Comparison of ENCODE assay signal across 29 cellular contexts in the genomic region with DNA sequence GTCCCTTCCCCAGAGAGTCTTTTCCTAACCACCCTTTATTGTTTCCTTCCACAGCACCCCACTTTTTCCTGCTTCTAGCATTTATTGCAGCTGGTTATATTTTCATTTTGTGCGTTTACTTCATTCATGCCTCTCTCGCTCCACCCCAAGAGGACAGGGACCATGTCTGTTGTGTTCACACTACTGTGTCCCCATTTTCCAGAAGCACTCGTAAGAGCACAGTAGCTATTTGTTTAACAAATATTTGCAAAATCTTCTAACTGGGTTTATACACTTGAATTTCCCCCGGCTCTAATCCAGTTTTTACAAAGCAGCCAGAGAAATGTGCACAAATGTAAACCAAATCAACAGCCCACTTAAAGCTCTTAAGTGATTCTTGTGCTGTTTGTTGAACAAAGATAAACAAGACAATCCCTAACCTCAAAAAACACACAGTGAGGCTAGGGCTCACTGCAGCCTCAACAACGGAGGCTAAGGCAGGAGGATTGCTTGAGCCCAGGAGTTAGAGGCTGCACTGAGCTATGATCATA. TPM values are rescaled to one million over a fixed set of nuclear protein-coding genes. Genes with fewer than 3 reads are reported as not detected.
A peak's percentile ranks its signal among the peaks of the same experiment; 100 is the strongest.
DNase-seq lines count a peak whose midpoint lies in the region; ATAC-seq, FAIRE-seq and TF ChIP-seq lines count a peak whose summit lies in the region.
"Had no signal": no experiment of that assay in that cellular context is flagged by ENCODE, and none has a peak within 500 bp of the region (broad histone marks: within the 10 kb centered on the region; RNA-seq: fewer than 3 reads in every experiment).

No MANE protein-coding gene starts in this region.

- WGBS in HepG2 (ENCODE audit: low lambda C conversion rate): 34% methylated on average over 5 of the region's 5 CpGs

- peaks cover 12% of the 10 kb centered on the region; the same call in 1 of the 2 replicates for H3K4me1 ChIP-seq in HepG2 (ENCODE audit: insufficient read depth, low read length)
- H3K4me1 ChIP-seq: BLaER1, SJSA1 had no signal

- no peak for DNase-seq in activated naive CD4-positive, alpha-beta T cell treated with anti-CD3 and anti-CD28 coated beads for 36 hours
- DNase-seq in NCI-H2029 treated with DMSO at 0.1 percent for 48 hours (lab: John Stamatoyannopoulos, UW) (peak; percentile 33), HepG2 (ENCODE audit: low spot score) (no peak), midbrain (lab: John Stamatoyannopoulos, UW) (no peak), Calu3 (no peak), NOMO-1 treated with DMSO at 0.1 percent for 48 hours (lab: John Stamatoyannopoulos, UW; ENCODE audit: unreplicated experiment) (no peak)
- DNase-seq: CD4-positive, CD25-positive, alpha-beta regulatory T cell; DMS79; EL; GDM1; NCI-H1105 treated with DMSO at 0.1 percent for 48 hours; NCI-H146; NCI-H1930; NCI-H2227 treated with DMSO at 0.1 percent for 48 hours; NCI-H524; NCI-H748 treated with DMSO at 0.1 percent for 48 hours; NK-92 treated with Interleukin-12 subunit alpha and Interleukin-12 subunit beta, amount 100 ng/mL, for 24 hours; Right ventricle myocardium superior; RPMI8226 had no signal

- no peaks in the 10 kb centered on the region for H3K36me3 Mint-ChIP-seq in activated naive CD4-positive, alpha-beta T cell treated with anti-CD3 and anti-CD28 coated beads, Interleukin-2, amount 50 U/mL, for 24 hours
- H3K36me3 Mint-ChIP-seq in activated naive CD4-positive, alpha-beta T cell treated with anti-CD3 and anti-CD28 coated beads for 36 hours (ENCODE audit: low read depth): no peaks in the 10 kb centered on the region
- peaks cover 3% of the 10 kb centered on the region for H3K36me3 Mint-ChIP-seq in Calu3 (ENCODE audit: insufficient read depth, unreplicated experiment)
- H3K36me3 Mint-ChIP-seq: CD4-positive, CD25-positive, alpha-beta regulatory T cell had no signal

- H3K9me3 Mint-ChIP-seq in activated naive CD4-positive, alpha-beta T cell treated with anti-CD3 and anti-CD28 coated beads, Interleukin-2, amount 50 U/mL, for 24 hours: no peaks in the 10 kb centered on the region
- H3K9me3 Mint-ChIP-seq in activated naive CD4-positive, alpha-beta T cell treated with anti-CD3 and anti-CD28 coated beads for 36 hours: no peaks in the 10 kb centered on the region
- no peaks in the 10 kb centered on the region for H3K9me3 Mint-ChIP-seq in Calu3 (ENCODE audit: low read depth, unreplicated experiment)

- no TSS peak for BruUV-seq in HepG2 (replicated peaks; lab: Mats Ljungman, UMichigan)
- no TSS peak for BruUV-seq in Calu3 (replicated peaks; lab: Mats Ljungman, UMichigan)

- CTCF ChIA-PET in activated naive CD4-positive, alpha-beta T cell treated with anti-CD3 and anti-CD28 coated beads for 36 hours (lab: Charles Lee): interaction anchor here (1.5 kb wide), 1 partner anchor 18 kb away, joined by 5 read pairs; no protein-coding TSS in a partner anchor
- CTCF ChIA-PET in HepG2 (lab: Yijun Ruan, JAX; ENCODE audit: low intra/inter-chr PET ratio, low total read pairs): no interaction called here
- CTCF ChIA-PET in Calu3 (lab: Charles Lee): interaction anchor here (0.7 kb wide), 1 partner anchor 23 kb away, joined by 3 read pairs; no protein-coding TSS in a partner anchor

- H3K4me3 ChIP-seq in HepG2 (replicated peaks in 1 of 3; ENCODE audit: insufficient read depth in 1 of 3, low read depth in 2 of 3, low read length in 3 of 3): no peak overlapping the region
- H3K4me3 ChIP-seq: BLaER1, GM12878, K562, SJSA1 had no signal

- no peak overlapping the region for H3K4me3 Mint-ChIP-seq in activated naive CD4-positive, alpha-beta T cell treated with anti-CD3 and anti-CD28 coated beads, Interleukin-2, amount 50 U/mL, for 24 hours
- no peak overlapping the region for H3K4me3 Mint-ChIP-seq in activated naive CD4-positive, alpha-beta T cell treated with anti-CD3 and anti-CD28 coated beads for 36 hours
- no peak overlapping the region for H3K4me3 Mint-ChIP-seq in Calu3 (ENCODE audit: low read depth, unreplicated experiment)

- H3K4me2 ChIP-seq in HepG2 (ENCODE audit: low read depth, low read length): no peak overlapping the region
- H3K4me2 ChIP-seq: BLaER1 had no signal

- TF ChIP-seq EP300 in HepG2 (IDR thresholded peaks at IDR 0.05; ENCODE audit: low read depth in 2 of 2, low read length in 2 of 2) (no peak), HepG2 (CRISPR knock-in tag; IDR thresholded peaks at IDR 0.05; ENCODE audit: borderline replicate concordance) (no peak)

- no peaks in the 10 kb centered on the region for H3K9me3 ChIP-seq in HepG2 (ENCODE audit: low read length)
- H3K9me3 ChIP-seq: BLaER1, SJSA1 had no signal

- no peak overlapping the region for H3K27ac ChIP-seq in HepG2 (ENCODE audit: extremely low read length, insufficient read depth, low read length)
- H3K27ac ChIP-seq: BLaER1, SJSA1 had no signal

- no peaks in the 10 kb centered on the region for H4K20me1 ChIP-seq in HepG2 (ENCODE audit: insufficient read depth, low read length)
- H4K20me1 ChIP-seq: BLaER1 had no signal

- no peak for TF ChIP-seq RAD21 in HepG2 (CRISPR knock-in tag; IDR thresholded peaks at IDR 0.05)

- no peaks in the 10 kb centered on the region for H3K27me3 ChIP-seq in HepG2 (ENCODE audit: control insufficient read depth in 1 of 2, insufficient read depth in 2 of 2, low read length in 2 of 2)
- H3K27me3 ChIP-seq: BLaER1, SJSA1 had no signal

- no peaks in the 10 kb centered on the region for H3K27me3 Mint-ChIP-seq in activated naive CD4-positive, alpha-beta T cell treated with anti-CD3 and anti-CD28 coated beads, Interleukin-2, amount 50 U/mL, for 24 hours
- H3K27me3 Mint-ChIP-seq in activated naive CD4-positive, alpha-beta T cell treated with anti-CD3 and anti-CD28 coated beads for 36 hours (ENCODE audit: low read depth): no peaks in the 10 kb centered on the region
- no peaks in the 10 kb centered on the region for H3K27me3 Mint-ChIP-seq in Calu3 (ENCODE audit: unreplicated experiment)

- TF ChIP-seq CTCF in HepG2 (CRISPR knock-in tag; IDR thresholded peaks at IDR 0.05) (no peak), Calu3 (IDR thresholded peaks at IDR 0.05; ENCODE audit: unreplicated experiment) (no peak)

- intact Hi-C loops in activated naive CD4-positive, alpha-beta T cell treated with anti-CD3 and anti-CD28 coated beads for 36 hours (cut with micrococcal nuclease): no loop called here
- intact Hi-C loops in HepG2 (cut with micrococcal nuclease; ENCODE audit: unreplicated experiment) (no loop called here), Calu3 (cut with micrococcal nuclease; ENCODE audit: unreplicated experiment) (no loop called here)

- H3K79me2 ChIP-seq in HepG2 (ENCODE audit: insufficient read depth, low read length): no peaks in the 10 kb centered on the region

- POLR2A ChIA-PET in HepG2 (lab: Yijun Ruan, JAX): no interaction called here

- no peaks in the 10 kb centered on the region for H3K36me3 ChIP-seq in HepG2 (replicated peaks in 1 of 2; ENCODE audit: control insufficient read depth in 1 of 2, insufficient read depth in 2 of 2, low read length in 2 of 2)
- H3K36me3 ChIP-seq: BLaER1, SJSA1 had no signal

- no peak for TF ChIP-seq POLR2A in HepG2 (IDR thresholded peaks at IDR 0.05; ENCODE audit: insufficient read depth in 1 of 2, low read depth in 2 of 2, low read length in 2 of 2)

- no peak overlapping the region for H3K9ac ChIP-seq in HepG2 (ENCODE audit: insufficient read depth, low read depth, low read length)
- H3K9ac ChIP-seq: BLaER1 had no signal

- no peak for ATAC-seq in HepG2
- ATAC-seq: GM12878, K562 had no signal

- in situ Hi-C loops in HepG2 (cut with HindIII; ENCODE audit: extremely low pct_ligation_motif_present, low pct_unique_long_range_greater_than_20kb): no loop called here

- H2AFZ ChIP-seq in HepG2 (ENCODE audit: low read length): no peak overlapping the region

- H3K27ac Mint-ChIP-seq in activated naive CD4-positive, alpha-beta T cell treated with anti-CD3 and anti-CD28 coated beads, Interleukin-2, amount 50 U/mL, for 24 hours: peak overlapping the region; percentile 5
- H3K27ac Mint-ChIP-seq in activated naive CD4-positive, alpha-beta T cell treated with anti-CD3 and anti-CD28 coated beads for 36 hours: no peak overlapping the region
- H3K27ac Mint-ChIP-seq in Calu3 (ENCODE audit: unreplicated experiment): no peak overlapping the region
- H3K27ac Mint-ChIP-seq: CD4-positive, CD25-positive, alpha-beta regulatory T cell had no signal

- no peaks in the 10 kb centered on the region for H3K4me1 Mint-ChIP-seq in activated naive CD4-positive, alpha-beta T cell treated with anti-CD3 and anti-CD28 coated beads, Interleukin-2, amount 50 U/mL, for 24 hours
- no peaks in the 10 kb centered on the region for H3K4me1 Mint-ChIP-seq in activated naive CD4-positive, alpha-beta T cell treated with anti-CD3 and anti-CD28 coated beads for 36 hours (ENCODE audit: low read depth)
- H3K4me1 Mint-ChIP-seq in Calu3 (ENCODE audit: low read depth, unreplicated experiment): no peaks in the 10 kb centered on the region
- H3K4me1 Mint-ChIP-seq: CD4-positive, CD25-positive, alpha-beta regulatory T cell had no signal

- FAIRE-seq in HepG2 (lab: Jason Lieb, UNC): no peak
- FAIRE-seq: GM12878, K562 had no signal

RNA-seq across cellular contexts. Expression of gene ABCD4, which starts 6.5 kb away (rescaled TPM):
- total RNA-seq in activated naive CD4-positive, alpha-beta T cell treated with anti-CD3 and anti-CD28 coated beads for 36 hours: 10 to 100 TPM; 41.4 to 43.9 TPM
- total RNA-seq in HepG2 (2016; rRNA removed; fragmentation: Illumina TruSeq; extraction: Trizol) (20.4 and 47.5 TPM in 2 replicates), Calu3 (2022) (59.6 and 72.4 TPM in 2 replicates)
- 28.8 and 29.9 TPM in 2 replicates for total RNA-seq in HepG2 (2016; cell fraction: cytosol; rRNA removed; fragmentation: Illumina TruSeq; extraction: Trizol; ENCODE audit: low read depth)
- total RNA-seq in HepG2 (2016; cell fraction: insoluble cytoplasmic fraction; rRNA removed; fragmentation: Illumina TruSeq; extraction: Trizol): 18.8 and 49.0 TPM in 2 replicates
- total RNA-seq in HepG2 (2016; cell fraction: membrane; rRNA removed; fragmentation: Illumina TruSeq; extraction: Trizol): 37.8 and 42.0 TPM in 2 replicates
- total RNA-seq in HepG2 (2016; cell fraction: nucleus; rRNA removed; fragmentation: Illumina TruSeq; extraction: Trizol): 64.6 and 79.8 TPM in 2 replicates
- polyA plus RNA-seq in HepG2 (2011; rRNA removed): 50.5 and 54.8 TPM in 2 replicates
- 23.5 and 24.1 TPM in 2 replicates for polyA plus RNA-seq in HepG2 (2011; cell fraction: cytosol; rRNA removed)
- 367 and 381 TPM in 2 replicates for polyA plus RNA-seq in HepG2 (2011; cell fraction: nucleus; rRNA removed)
- polyA plus RNA-seq in HepG2 (2012): 59.8 and 65.6 TPM in 2 replicates
- polyA plus RNA-seq in HepG2 (2016; cell fraction: cytosol; fragmentation: Illumina TruSeq; extraction: Trizol; ENCODE audit: low read depth): 15.6 and 18.9 TPM in 2 replicates
- polyA plus RNA-seq in HepG2 (2016; cell fraction: insoluble cytoplasmic fraction; fragmentation: Illumina TruSeq; extraction: Trizol; ENCODE audit: low read depth): 17.4 and 22.9 TPM in 2 replicates
- 25.5 and 30.1 TPM in 2 replicates for polyA plus RNA-seq in HepG2 (2016; cell fraction: membrane; fragmentation: Illumina TruSeq; extraction: Trizol; ENCODE audit: low read depth)
- polyA plus RNA-seq in HepG2 (2016; cell fraction: nucleus; fragmentation: Illumina TruSeq; extraction: Trizol; ENCODE audit: insufficient read depth, low read depth): 170 and 201 TPM in 2 replicates
- 46.5 and 77.5 TPM in 2 replicates for polyA minus RNA-seq in HepG2 (2011; rRNA and poly(A)+ RNA removed; ENCODE audit: low replicate concordance)
- polyA minus RNA-seq in HepG2 (2011; cell fraction: cytosol; rRNA and poly(A)+ RNA removed): 7.6 and 8.8 TPM in 2 replicates
- 135 and 152 TPM in 2 replicates for polyA minus RNA-seq in HepG2 (2011; cell fraction: nucleus; rRNA and poly(A)+ RNA removed)

RNA-seq across cellular contexts. Expression of gene VRTN, which starts 39.1 kb away (rescaled TPM):
- total RNA-seq in activated naive CD4-positive, alpha-beta T cell treated with anti-CD3 and anti-CD28 coated beads for 36 hours: not detected
- total RNA-seq in HepG2 (2016; rRNA removed; fragmentation: Illumina TruSeq; extraction: Trizol) (not detected in 2 replicates), Calu3 (2022) (not detected in 2 replicates)
- total RNA-seq in HepG2 (2016; cell fraction: cytosol; rRNA removed; fragmentation: Illumina TruSeq; extraction: Trizol; ENCODE audit: low read depth): not detected in 2 replicates
- total RNA-seq in HepG2 (2016; cell fraction: insoluble cytoplasmic fraction; rRNA removed; fragmentation: Illumina TruSeq; extraction: Trizol): not detected in 2 replicates
- total RNA-seq in HepG2 (2016; cell fraction: membrane; rRNA removed; fragmentation: Illumina TruSeq; extraction: Trizol): not detected in 2 replicates
- total RNA-seq in HepG2 (2016; cell fraction: nucleus; rRNA removed; fragmentation: Illumina TruSeq; extraction: Trizol): not detected in 2 replicates
- polyA plus RNA-seq in HepG2 (2011; rRNA removed): not detected in 2 replicates
- polyA plus RNA-seq in HepG2 (2011; cell fraction: cytosol; rRNA removed): not detected in 2 replicates
- polyA plus RNA-seq in HepG2 (2011; cell fraction: nucleus; rRNA removed): not detected in 2 replicates
- polyA plus RNA-seq in HepG2 (2012): not detected in 2 replicates
- polyA plus RNA-seq in HepG2 (2016; cell fraction: cytosol; fragmentation: Illumina TruSeq; extraction: Trizol; ENCODE audit: low read depth): not detected in 2 replicates
- polyA plus RNA-seq in HepG2 (2016; cell fraction: insoluble cytoplasmic fraction; fragmentation: Illumina TruSeq; extraction: Trizol; ENCODE audit: low read depth): not detected in 2 replicates
- polyA plus RNA-seq in HepG2 (2016; cell fraction: membrane; fragmentation: Illumina TruSeq; extraction: Trizol; ENCODE audit: low read depth): not detected in 2 replicates
- not detected in 2 replicates for polyA plus RNA-seq in HepG2 (2016; cell fraction: nucleus; fragmentation: Illumina TruSeq; extraction: Trizol; ENCODE audit: insufficient read depth, low read depth)
- polyA minus RNA-seq in HepG2 (2011; rRNA and poly(A)+ RNA removed; ENCODE audit: low replicate concordance): not detected in 2 replicates
- polyA minus RNA-seq in HepG2 (2011; cell fraction: cytosol; rRNA and poly(A)+ RNA removed): not detected in 2 replicates
- polyA minus RNA-seq in HepG2 (2011; cell fraction: nucleus; rRNA and poly(A)+ RNA removed): not detected in 2 replicates
- total RNA-seq: A172; CD4-positive, CD25-positive, alpha-beta regulatory T cell; H4; LHCN-M2; MCF 10A; Right ventricle myocardium superior; SJSA1 had no signal
- polyA plus RNA-seq: AG04450; CD4-positive, CD25-positive, alpha-beta regulatory T cell; GM12878 had no signal
